8 cellular contexts compared by ENCODE assay signal in genomic region chr15:75578948-75579908, GRCh38. TPM values are rescaled to one million over a fixed set of nuclear protein-coding genes. Genes with fewer than 3 reads are reported as not detected.
DNase-seq lines count a peak whose midpoint lies in the region; ATAC-seq, FAIRE-seq and TF ChIP-seq lines count a peak whose summit lies in the region.

PTPN9 (minus strand) TSS chr15:75579315; CDS start chr15:75578776, 539 bp downstream.

- peak within 1 kb of the TSS; percentile 87 for H2AFZ ChIP-seq in neuron (ENCODE audit: low read depth, low read length)

- no peaks in the 10 kb centered on the region for H3K9me3 ChIP-seq in CD4-positive, alpha-beta memory T cell (ENCODE audit: control insufficient read depth in 1 of 2, low read length in 2 of 2)
- no peaks in the 10 kb centered on the region for H3K9me3 ChIP-seq in neuron (ENCODE audit: low read length)
- no peaks in the 10 kb centered on the region for H3K9me3 ChIP-seq in stomach smooth muscle (ENCODE audit: control insufficient read depth in 2 of 2, low read length in 2 of 2)

- in situ Hi-C loops in SK-MEL-5 (cut with HindIII; ENCODE audit: low pct_unique_long_range_greater_than_20kb, low sequenced_read_pairs) = no loop called here

- CTCF ChIA-PET in CD4-positive, alpha-beta memory T cell (lab: Charles Lee; ENCODE audit: partially characterized antibody) = interaction anchor here (0.7 to 2.0 kb wide), 11 partner anchors 10 to 211 kb away, joined by 3 to 9 read pairs (median 3); partner anchors contain the start of genes IMP3 and SNX33

- H3K4me3 Mint-ChIP-seq in CD4-positive, alpha-beta memory T cell = peak within 1 kb of the TSS; percentile 93 to 97 (median 94)

- peak within 1 kb of the TSS; percentile 77 for H3K27ac ChIP-seq in CD4-positive, alpha-beta memory T cell (ENCODE audit: low read depth, low read length)
- H3K27ac ChIP-seq in stomach smooth muscle (ENCODE audit: low read length) = peak within 1 kb of the TSS; percentile 75

- H3K36me3 ChIP-seq in CD4-positive, alpha-beta memory T cell (ENCODE audit: insufficient read depth, low read length) = no peaks in the 10 kb centered on the region
- H3K36me3 ChIP-seq in neuron (ENCODE audit: insufficient read depth, low read length) (no peaks in the 10 kb centered on the region), stomach smooth muscle (ENCODE audit: control insufficient read depth in 2 of 2, insufficient read depth in 2 of 2, low read length in 2 of 2) (peaks cover 0 to under 1% of the 10 kb centered on the region in 2 donors)

- POLR2A ChIA-PET in CD4-positive, alpha-beta memory T cell (lab: Charles Lee; ENCODE audit: partially characterized antibody) = interaction anchor here (0.5 to 5.0 kb wide), 15 partner anchors 9 to 232 kb away, joined by 3 to 56 read pairs (median 5); partner anchors contain the start of genes IMP3, MAN2C1, NEIL1 and SIN3A

- no peaks in the 10 kb centered on the region for H3K27me3 ChIP-seq in CD4-positive, alpha-beta memory T cell (ENCODE audit: insufficient read depth, low read length)
- H3K27me3 ChIP-seq in neuron (ENCODE audit: insufficient read depth, low read length) (no peaks in the 10 kb centered on the region), stomach smooth muscle (ENCODE audit: control insufficient read depth in 1 of 2, insufficient read depth in 2 of 2, low read length in 2 of 2) (no peaks in the 10 kb centered on the region)

- H3K27ac Mint-ChIP-seq in CD4-positive, alpha-beta memory T cell = peak within 1 kb of the TSS; percentile 90 to 95 (median 94)

- ATAC-seq in GM21367 (IDR thresholded peaks at IDR 0.05; ENCODE audit: unreplicated experiment) = peak; percentile 49

- H3K9me3 Mint-ChIP-seq in CD4-positive, alpha-beta memory T cell = no peaks in the 10 kb centered on the region

- H3K36me3 Mint-ChIP-seq in CD4-positive, alpha-beta memory T cell = peaks cover 0 to 11% of the 10 kb centered on the region in 2 donors

- peak within 1 kb of the TSS; percentile 72 to 89 for H3K9ac ChIP-seq in stomach smooth muscle (ENCODE audit: low read length in 2 of 2)

- FAIRE-seq in frontal cortex (lab: Jason Lieb, UNC) = no peak

- intact Hi-C loops in CD4-positive, alpha-beta memory T cell (cut with micrococcal nuclease) = loop anchor here (1.0 to 10.0 kb wide), 4 partner anchors 46 to 128 kb away; partner anchors contain the start of genes IMP3, SIN3A and SNUPN

- peaks cover 18 to 27% (median 21%) of the 10 kb centered on the region in 4 donors for H3K4me1 Mint-ChIP-seq in CD4-positive, alpha-beta memory T cell

- H3K27me3 Mint-ChIP-seq in CD4-positive, alpha-beta memory T cell = no peaks in the 10 kb centered on the region

- DNase-seq in CD4-positive, alpha-beta memory T cell = peak; percentile 52 to 73 (median 63)
- peak; percentile 75 for DNase-seq in SK-MEL-5 (ENCODE audit: low read depth, low spot score)
- peak; percentile 10 to 64 (median 30) for DNase-seq in activated naive CD4-positive, alpha-beta T cell (lab: John Stamatoyannopoulos, UW)
- peak; percentile 76 to 80 for DNase-seq in frontal cortex (ENCODE audit: low spot score in 2 of 2)

- H3K4me3 ChIP-seq in CD4-positive, alpha-beta memory T cell (ENCODE audit: low read length in 2 of 2) = peak within 1 kb of the TSS; percentile 61 to 74
- H3K4me3 ChIP-seq in neuron (ENCODE audit: low read length) = peak within 1 kb of the TSS; percentile 98
- peak within 1 kb of the TSS; percentile 78 to 86 for H3K4me3 ChIP-seq in stomach smooth muscle (ENCODE audit: low read length in 2 of 2)

- H3K4me1 ChIP-seq in CD4-positive, alpha-beta memory T cell (ENCODE audit: insufficient read depth, low read length) = peaks cover 22% of the 10 kb centered on the region
- H3K4me1 ChIP-seq in neuron (ENCODE audit: insufficient read depth, low read length) (peaks cover 16% of the 10 kb centered on the region), stomach smooth muscle (ENCODE audit: control insufficient read depth, insufficient read depth, low read length) (peaks cover 15% of the 10 kb centered on the region)

- TF ChIP-seq CTCF in LNCAP (IDR thresholded peaks at IDR 0.05) = peak; percentile 56

RNA-seq across cellular contexts. Expression of gene PTPN9, which starts in this region (rescaled TPM):
- 10 to 100 TPM; 15.9 to 16.6 TPM for total RNA-seq in CD4-positive, alpha-beta memory T cell
- polyA plus RNA-seq in CD4-positive, alpha-beta memory T cell = 10 to 100 TPM; 26.5 to 31.7 TPM
- total RNA-seq in SK-MEL-5 (2014; rRNA removed; shearing (Covaris generic)) = 20.0 and 21.0 TPM in 2 replicates
- polyA plus RNA-seq in SK-MEL-5 (2015; cell fraction: cytosol; rRNA removed) = 20.5 and 27.1 TPM in 2 replicates
- 8.9 and 9.8 TPM in 2 replicates for polyA plus RNA-seq in SK-MEL-5 (2015; cell fraction: nucleus; rRNA removed)
- 24.9 TPM for total RNA-seq in frontal cortex

Comparison
In these comparisons a context has a peak if more than half of its experiments do, and no peak if none do; other contexts are left out.
1. Peak in every context shown above with its lines: DNase-seq, ATAC-seq, H3K4me3 ChIP-seq and H3K27ac ChIP-seq.